In the genomic region with DNA sequence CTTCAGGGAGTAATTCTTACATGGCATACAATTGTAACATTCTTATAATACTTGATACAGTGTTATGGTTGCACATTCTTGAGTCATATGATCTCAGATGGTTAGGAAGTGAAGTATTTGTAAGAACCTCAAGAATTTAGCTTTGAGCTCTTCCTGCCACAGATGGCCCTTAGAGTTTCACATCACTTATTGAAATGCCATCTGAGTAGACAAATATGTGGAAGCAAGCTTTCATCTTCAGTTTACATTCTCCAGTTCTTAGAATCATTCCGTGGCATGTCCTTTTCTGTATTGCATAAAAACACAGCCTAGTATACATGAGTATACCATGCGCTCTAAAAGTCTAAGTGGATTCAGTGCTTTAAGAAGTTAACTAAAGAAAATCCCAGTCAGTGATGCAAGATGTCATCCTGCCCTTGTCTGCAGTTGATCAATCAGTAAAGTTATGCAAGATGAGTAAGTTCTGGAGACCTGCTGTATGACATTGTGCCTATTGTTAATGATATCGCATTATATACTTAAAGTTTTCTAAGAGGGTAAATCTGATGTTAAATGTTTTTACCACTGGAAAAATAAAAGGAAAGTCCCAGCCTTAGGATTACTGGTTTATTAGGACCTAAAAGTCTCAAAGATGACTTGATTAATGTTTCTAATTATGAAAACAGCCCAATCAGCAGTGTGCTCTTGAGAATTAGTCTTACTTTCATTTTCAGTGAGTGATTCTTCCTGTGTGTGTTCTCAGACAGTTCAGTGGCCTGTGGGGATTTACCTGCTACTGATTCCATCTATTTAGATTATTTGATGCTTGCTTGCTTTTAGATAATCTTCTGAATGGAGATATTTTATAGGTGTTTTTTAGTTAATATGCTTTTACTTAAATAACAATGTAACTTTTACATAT, we compare ENCODE assay signal across 8 cellular contexts. TPM values are rescaled to one million over a fixed set of nuclear protein-coding genes. Genes with fewer than 3 reads are reported as not detected.
DNase-seq lines count a peak whose midpoint lies in the region; ATAC-seq and TF ChIP-seq lines count a peak whose summit lies in the region.

No MANE protein-coding gene starts in this region.

- no peaks in the 10 kb centered on the region for H3K36me3 ChIP-seq in RWPE2 (ENCODE audit: low read depth)

- peaks cover 15% of the 10 kb centered on the region for H3K4me1 ChIP-seq in RWPE2 (ENCODE audit: insufficient read depth, poor library complexity, severe bottlenecking)

- TF ChIP-seq CTCF in RWPE2 (IDR thresholded peaks at IDR 0.05; ENCODE audit: poor library complexity, severe bottlenecking) (no peak), epithelial cell of proximal tubule (conservative IDR thresholded peaks at IDR 0.05; ENCODE audit: low read depth, low read length) (no peak)

- H3K27me3 ChIP-seq in RWPE2 (ENCODE audit: insufficient read depth, poor library complexity, severe bottlenecking), result no peaks in the 10 kb centered on the region

- no peaks in the 10 kb centered on the region for H3K9me3 ChIP-seq in RWPE2 (ENCODE audit: severe bottlenecking)

- ATAC-seq in GM18873 (IDR thresholded peaks at IDR 0.05; ENCODE audit: low FRiP score, unreplicated experiment) (peak; percentile 85), HG03097 (IDR thresholded peaks at IDR 0.05; ENCODE audit: low FRiP score, unreplicated experiment) (peak; percentile 74), RWPE2 (ENCODE audit: low read depth) (peak; percentile 91)

- H3K27ac ChIP-seq in RWPE2 (ENCODE audit: poor library complexity, severe bottlenecking), result peak overlapping the region; percentile 67

- H3K4me3 ChIP-seq in RWPE2 (ENCODE audit: severe bottlenecking), result peak overlapping the region; percentile 2
- H3K4me3 ChIP-seq in epithelial cell of proximal tubule (ENCODE audit: low read depth, low read length), result no peak overlapping the region

- peak; percentile 71 for DNase-seq in AG20443 (ENCODE audit: low spot score)
- no peak for DNase-seq in RWPE2 (ENCODE audit: low spot score)
- DNase-seq in epithelial cell of proximal tubule (ENCODE audit: low read depth), result peak; percentile 81
- DNase-seq in pulmonary artery endothelial cell (ENCODE audit: low read depth, low spot score), result peak; percentile 68
- no peak for DNase-seq in cortex of kidney (lab: John Stamatoyannopoulos, UW)
- DNase-seq in stimulated activated CD4-positive, alpha-beta T cell treated with anti-CD3 and anti-CD28 coated beads, Interleukin-2, amount 100 ng/mL, for 48 hours, result no peak

RNA-seq across cellular contexts. Expression of a gene that starts 29.4 kb away (rescaled TPM):
- total RNA-seq in epithelial cell of proximal tubule (39.9 and 86.4 TPM in 2 replicates), pulmonary artery endothelial cell (66.7 and 66.9 TPM in 2 replicates)

Comparison
In these comparisons a context has a peak if more than half of its experiments do, and no peak if none do; other contexts are left out.
1. DNase-seq: peak in AG20443 (single experiment), epithelial cell of proximal tubule (single experiment) and pulmonary artery endothelial cell (single experiment); none in RWPE2 (single experiment), cortex of kidney (single experiment) and stimulated activated CD4-positive, alpha-beta T cell treated with anti-CD3 and anti-CD28 coated beads, Interleukin-2, amount 100 ng/mL, for 48 hours (0 of 2).
2. Peak in every context shown above with its lines, with median percentiles within 50 percentile points of each other: ATAC-seq.